1 cellular context compared by ENCODE assay signal in genomic region chr20:2102585-2103453, GRCh38.
TF ChIP-seq lines count a peak whose summit lies in the region.

No MANE protein-coding gene starts in this region.

TF ChIP-seq in HepG2, 621 proteins besides CTCF, POLR2A, EP300 and RAD21 (continued from another document and continues in another):
- TF ChIP-seq ZFP41 (CRISPR knock-in tag; IDR thresholded peaks at IDR 0.05; ENCODE audit: borderline replicate concordance), result no peak
- no peak for TF ChIP-seq ATM (IDR thresholded peaks at IDR 0.05; ENCODE audit: borderline replicate concordance)
- TF ChIP-seq ZMAT3 (CRISPR knock-in tag; conservative IDR thresholded peaks at IDR 0.05), result peak; percentile 69; the same call in 1 of the 2 replicates
- peak; percentile 56 for TF ChIP-seq FOXP4 (CRISPR knock-in tag; IDR thresholded peaks at IDR 0.05)
- TF ChIP-seq SKIL (CRISPR knock-in tag; IDR thresholded peaks at IDR 0.05; ENCODE audit: borderline replicate concordance), result peak; percentile 73; the same call in 1 of the 2 replicates
- TF ChIP-seq ATF2 (CRISPR knock-in tag; IDR thresholded peaks at IDR 0.05), result 0 out of 2 replicates have a peak, but pooled peaks have one; percentile 8
- TF ChIP-seq ZBTB49 (CRISPR knock-in tag; IDR thresholded peaks at IDR 0.05; ENCODE audit: borderline replicate concordance), result peak; percentile 77
- TF ChIP-seq ZNF34 (CRISPR knock-in tag; IDR thresholded peaks at IDR 0.05; ENCODE audit: borderline replicate concordance), result peak; percentile 74; the same call in 1 of the 2 replicates
- no peak; the same call in 1 of the 2 replicates for TF ChIP-seq ZNF251 (CRISPR knock-in tag; IDR thresholded peaks at IDR 0.05)
- TF ChIP-seq ZBTB43 (CRISPR knock-in tag; conservative IDR thresholded peaks at IDR 0.05), result 0 out of 2 replicates have a peak, but pooled peaks have one; percentile 18
- no peak; the same call in 1 of the 2 replicates for TF ChIP-seq JDP2 (CRISPR knock-in tag; IDR thresholded peaks at IDR 0.05; ENCODE audit: borderline replicate concordance)
- TF ChIP-seq NPAS2 (CRISPR knock-in tag; IDR thresholded peaks at IDR 0.05; ENCODE audit: borderline replicate concordance), result no peak
- peak; percentile 96 for TF ChIP-seq SRY (CRISPR knock-in tag; IDR thresholded peaks at IDR 0.05)
- no peak; the same call in none of the 2 replicates for TF ChIP-seq BHLHE40 (IDR thresholded peaks at IDR 0.05; ENCODE audit: low read length)
- TF ChIP-seq DDIT3 (CRISPR knock-in tag; IDR thresholded peaks at IDR 0.05), result no peak
- TF ChIP-seq PBX3 (CRISPR knock-in tag; IDR thresholded peaks at IDR 0.05; ENCODE audit: borderline replicate concordance), result peak; percentile 87; the same call in 1 of the 2 replicates
- 0 out of 2 replicates have a peak, but pooled peaks have one; percentile 17 for TF ChIP-seq ZKSCAN8 (CRISPR knock-in tag; IDR thresholded peaks at IDR 0.05; ENCODE audit: borderline replicate concordance)
- TF ChIP-seq ZNF678 (CRISPR knock-in tag; IDR thresholded peaks at IDR 0.05), result peak; percentile 54
- TF ChIP-seq PCBP1 (IDR thresholded peaks at IDR 0.05; ENCODE audit: borderline replicate concordance, low read depth, low read length), result peak; percentile 98; the same call in 1 of the 2 replicates
- TF ChIP-seq ZSCAN25 (CRISPR knock-in tag; IDR thresholded peaks at IDR 0.05), result no peak; the same call in none of the 2 replicates
- peak; percentile 42; the same call in 1 of the 2 replicates for TF ChIP-seq MTERF4 (CRISPR knock-in tag; IDR thresholded peaks at IDR 0.05)
- no peak for TF ChIP-seq RBM39 (IDR thresholded peaks at IDR 0.05; ENCODE audit: low read depth, low read length, poor library complexity, severe bottlenecking)
- peak; percentile 28; the same call in 1 of the 2 replicates for TF ChIP-seq ZNF138 (CRISPR knock-in tag; IDR thresholded peaks at IDR 0.05; ENCODE audit: low read depth)
- peak; percentile 90 for TF ChIP-seq ZNF740 (CRISPR knock-in tag; IDR thresholded peaks at IDR 0.05)
- peak; percentile 72; the same call in 1 of the 2 replicates for TF ChIP-seq ZNF550 (CRISPR knock-in tag; IDR thresholded peaks at IDR 0.05; ENCODE audit: borderline replicate concordance)
- TF ChIP-seq ZNF766 (CRISPR knock-in tag; IDR thresholded peaks at IDR 0.05; ENCODE audit: borderline replicate concordance), result no peak
- TF ChIP-seq ZNF883 (CRISPR knock-in tag; IDR thresholded peaks at IDR 0.05; ENCODE audit: not compliant biosample characterization), result peak; percentile 5
- no peak; the same call in 1 of the 2 replicates for TF ChIP-seq ZNF225 (CRISPR knock-in tag; IDR thresholded peaks at IDR 0.05)
- no peak; the same call in 1 of the 2 replicates for TF ChIP-seq ELK4 (CRISPR knock-in tag; IDR thresholded peaks at IDR 0.05; ENCODE audit: borderline replicate concordance)
- TF ChIP-seq TOPORS (CRISPR knock-in tag; IDR thresholded peaks at IDR 0.05), result peak; percentile 96; the same call in 1 of the 2 replicates
- no peak for TF ChIP-seq PLRG1 (conservative IDR thresholded peaks at IDR 0.05)
- TF ChIP-seq REST (IDR thresholded peaks at IDR 0.05; ENCODE audit: borderline replicate concordance in 1 of 2, low read depth in 1 of 2, low read length in 2 of 2), result peak in 1 of 2 experiments; percentile 54; a peak in 2 of 4 replicates
- 0 out of 2 replicates have a peak, but pooled peaks have one; percentile 24 for TF ChIP-seq TERF1 (CRISPR knock-in tag; IDR thresholded peaks at IDR 0.05)
